ENCODE assay signal across 1 cellular context in the genomic region with DNA sequence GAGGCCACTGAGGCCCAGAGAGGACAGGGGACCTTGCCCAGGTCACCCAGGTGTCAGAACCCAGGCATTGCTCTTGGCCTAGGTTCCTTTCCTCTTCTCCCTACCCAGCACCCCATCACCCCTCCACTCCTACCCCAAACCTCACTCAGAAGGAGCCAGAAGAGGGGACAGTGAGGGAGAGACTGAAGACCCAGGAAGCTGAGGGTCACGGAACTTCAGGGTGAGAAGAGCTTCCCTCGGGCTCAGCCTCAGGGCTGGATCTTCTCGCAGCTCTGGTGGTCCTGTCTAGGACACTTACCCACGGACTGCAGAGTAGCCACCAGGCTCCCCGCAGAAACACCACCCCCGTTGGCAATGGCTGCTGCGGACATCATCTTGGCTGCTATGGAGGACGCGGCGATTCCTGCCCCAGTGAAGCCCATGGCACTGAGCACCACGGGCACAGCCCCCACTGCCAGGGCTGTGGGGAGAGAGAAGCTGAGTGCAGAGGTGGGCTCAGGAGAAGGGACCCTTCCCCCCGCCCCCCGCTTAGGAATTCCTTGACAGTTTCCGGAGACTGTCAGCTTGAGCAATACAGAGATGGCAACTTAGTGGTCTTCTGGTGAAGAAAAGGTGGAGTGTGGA.
TF ChIP-seq lines count a peak whose summit lies in the region.

No MANE protein-coding gene starts in this region.

TF ChIP-seq in IMR-90, 13 proteins besides CTCF, POLR2A, EP300 and RAD21:
- no peak for TF ChIP-seq CEBPB (IDR thresholded peaks at IDR 0.05; ENCODE audit: low read depth, low read length)
